ENCODE assay signal across 8 cellular contexts in the genomic region with DNA sequence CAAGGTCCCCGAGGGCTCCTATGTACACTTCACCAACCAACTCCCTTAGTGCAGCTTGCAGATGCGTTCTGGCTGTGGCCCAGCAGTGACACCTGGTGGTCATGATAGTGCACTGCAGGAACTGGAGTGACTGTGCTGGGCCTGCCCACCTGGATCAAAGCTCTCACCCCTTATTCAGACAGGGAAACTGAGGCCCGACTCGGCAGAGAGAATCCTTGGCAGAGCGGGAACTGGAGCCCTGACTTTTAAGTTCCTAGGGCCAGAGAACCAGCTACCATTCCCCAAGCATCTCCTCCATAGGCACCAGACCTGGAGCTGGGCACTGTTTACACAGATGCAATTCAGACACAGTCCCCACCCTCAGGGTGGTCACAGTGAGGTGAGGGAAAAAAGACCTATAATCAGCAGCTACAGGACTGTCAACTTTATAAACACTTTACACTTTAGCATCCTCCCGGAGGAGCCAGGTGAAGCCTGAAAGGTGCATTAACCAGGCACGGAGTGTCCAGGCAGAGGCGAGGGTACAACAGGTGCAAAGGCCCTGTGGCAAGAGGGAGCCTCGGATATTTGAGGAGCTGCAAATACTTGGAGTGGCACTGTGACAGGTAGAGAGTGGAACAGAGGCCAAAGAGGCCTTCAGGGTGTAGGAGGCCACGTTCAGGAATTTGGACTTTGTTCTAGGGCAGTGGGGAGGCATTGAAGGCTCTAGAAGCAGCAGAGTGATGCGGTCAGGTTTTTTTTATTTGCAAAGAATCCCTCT. TPM values are rescaled to one million over a fixed set of nuclear protein-coding genes. Genes with fewer than 3 reads are reported as not detected.
DNase-seq lines count a peak whose midpoint lies in the region; ATAC-seq, FAIRE-seq and TF ChIP-seq lines count a peak whose summit lies in the region.
"Had no signal": no experiment of that assay in that cellular context is flagged by ENCODE, and none has a peak within 500 bp of the region (broad histone marks: within the 10 kb centered on the region; RNA-seq: fewer than 3 reads in every experiment).

No MANE protein-coding gene starts in this region.

- no peaks in the 10 kb centered on the region for H3K79me2 ChIP-seq in SU-DHL-6 (ENCODE audit: insufficient read depth, low read length)

- ATAC-seq in sciatic nerve (peak; percentile 95), HG03354 (IDR thresholded peaks at IDR 0.05; ENCODE audit: poor library complexity, severe bottlenecking, unreplicated experiment) (no peak)

- intact Hi-C loops in left ventricle myocardium inferior (cut with micrococcal nuclease): loop anchor here (5.0 to 10.0 kb wide), 2 partner anchors 94 to 391 kb away; no protein-coding TSS in a partner anchor
- intact Hi-C loops in sciatic nerve (cut with DNase I): loop anchor here (10.0 kb wide), 1 partner anchor 381 kb away; no protein-coding TSS in a partner anchor

- TF ChIP-seq POLR2A in GM12891 (IDR thresholded peaks at IDR 0.05; ENCODE audit: low read depth, low read length): no peak

- H3K36me3 ChIP-seq in SU-DHL-6 (ENCODE audit: low read length) (no peaks in the 10 kb centered on the region), left ventricle myocardium inferior (no peaks in the 10 kb centered on the region)

- no peak overlapping the region for H2AFZ ChIP-seq in SU-DHL-6 (ENCODE audit: low read depth, low read length, severe bottlenecking)

- H3K9me2 ChIP-seq in SU-DHL-6 (replicated peaks; ENCODE audit: insufficient read depth, low read length): no peaks in the 10 kb centered on the region

- TF ChIP-seq CTCF in SU-DHL-6 (IDR thresholded peaks at IDR 0.05; ENCODE audit: insufficient read depth, low read length, poor library complexity, severe bottlenecking): peak; percentile 78
- TF ChIP-seq CTCF in left ventricle myocardium inferior (IDR thresholded peaks at IDR 0.05; ENCODE audit: borderline replicate concordance): peak; percentile 99

- H4K20me1 ChIP-seq in SU-DHL-6 (ENCODE audit: low read depth, low read length): no peaks in the 10 kb centered on the region

- H3K4me1 ChIP-seq in left ventricle myocardium inferior: no peaks in the 10 kb centered on the region

- H3K4me2 ChIP-seq in SU-DHL-6 (ENCODE audit: low read depth, low read length, poor library complexity, severe bottlenecking): no peak overlapping the region

- DNase-seq in GM12891 (ENCODE audit: insufficient read length, low spot score) (peak; percentile 64), LHCN-M2 (ENCODE audit: low read depth) (peak; percentile 51), left ventricle myocardium inferior (peak; percentile 66), sciatic nerve (ENCODE audit: low spot score) (peak; percentile 83)
- peak; percentile 35 for DNase-seq in activated naive CD8-positive, alpha-beta T cell treated with anti-CD3 and anti-CD28 coated beads, Interleukin-2, amount 50 U/mL, for 16 hours (ENCODE audit: low read depth, low spot score)

- H3F3A ChIP-seq in SU-DHL-6 (ENCODE audit: insufficient read depth): no peaks in the 10 kb centered on the region

- no peaks in the 10 kb centered on the region for H3K9me3 ChIP-seq in SU-DHL-6 (ENCODE audit: insufficient read depth, low read length)
- peaks cover 17% of the 10 kb centered on the region for H3K9me3 ChIP-seq in left ventricle myocardium inferior (replicated peaks)

- no peaks in the 10 kb centered on the region for H3K27me3 ChIP-seq in SU-DHL-6 (ENCODE audit: low read length)
- no peaks in the 10 kb centered on the region for H3K27me3 ChIP-seq in left ventricle myocardium inferior (ENCODE audit: low read depth)

- H3K9ac ChIP-seq in SU-DHL-6 (ENCODE audit: low read length): no peak overlapping the region

- no peak overlapping the region for H3K4me3 ChIP-seq in SU-DHL-6 (ENCODE audit: insufficient read depth, low read length, poor library complexity, severe bottlenecking)
- H3K4me3 ChIP-seq in left ventricle myocardium inferior: no peak overlapping the region

- H3K27ac ChIP-seq in SU-DHL-6 (ENCODE audit: low read depth, low read length) (no peak overlapping the region), left ventricle myocardium inferior (replicated peaks) (no peak overlapping the region)

- peak; percentile 100 for FAIRE-seq in GM12891 (lab: Jason Lieb, UNC)
- FAIRE-seq: islet of Langerhans had no signal

TF ChIP-seq in GM12891, 5 proteins besides CTCF, POLR2A, EP300 and RAD21:
- TF ChIP-seq POLR2AphosphoS5 (IDR thresholded peaks at IDR 0.05; ENCODE audit: low read depth, low read length) (no peak), PAX5 (IDR thresholded peaks at IDR 0.05; ENCODE audit: insufficient read depth, low read length, severe bottlenecking) (no peak), TAF1 (IDR thresholded peaks at IDR 0.05; ENCODE audit: low read depth, low read length) (no peak), SPI1 (IDR thresholded peaks at IDR 0.05; ENCODE audit: low read depth, low read length) (no peak), POU2F2 (IDR thresholded peaks at IDR 0.05; ENCODE audit: low read depth, low read length) (no peak)
TF ChIP-seq in GM12891: peak in this region for 0.

RNA-seq across cellular contexts. Expression of a gene that starts 22.0 kb away (rescaled TPM):
- polyA plus RNA-seq in GM12891 (2012; ENCODE audit: low read depth, missing spikeins): 11.0 TPM
- total RNA-seq in LHCN-M2 (2014; rRNA removed) (36.9 and 43.5 TPM in 2 replicates), left ventricle myocardium inferior (15.0 TPM), sciatic nerve (18.0 TPM)
- polyA plus RNA-seq in LHCN-M2 (2012): 19.9 TPM

RNA-seq across cellular contexts. Expression of a gene that starts 22.3 kb away (rescaled TPM):
- 173 TPM for polyA plus RNA-seq in GM12891 (2012; ENCODE audit: low read depth, missing spikeins)
- total RNA-seq in LHCN-M2 (2014; rRNA removed) (262 and 297 TPM in 2 replicates), left ventricle myocardium inferior (122 TPM), sciatic nerve (194 TPM)
- polyA plus RNA-seq in LHCN-M2 (2012): 213 TPM

RNA-seq across cellular contexts. Expression of a gene that starts 40.1 kb away (rescaled TPM):
- 16.4 TPM for polyA plus RNA-seq in GM12891 (2012; ENCODE audit: low read depth, missing spikeins)
- 0.29 TPM in 1 of 2 replicates, not detected in the other for total RNA-seq in LHCN-M2 (2014; rRNA removed)
- polyA plus RNA-seq in LHCN-M2 (2012): not detected
- 0.74 TPM for total RNA-seq in left ventricle myocardium inferior
- 3.7 TPM for total RNA-seq in sciatic nerve
